28 cellular contexts compared by ENCODE assay signal in genomic region chr12:41479431-41479830, GRCh38.
"Had no signal": no experiment of that assay in that cellular context is flagged by ENCODE, and none has a peak within 500 bp of the region (broad histone marks: within the 10 kb centered on the region; RNA-seq: fewer than 3 reads in every experiment).

No MANE protein-coding gene starts in this region.

- H3K27ac Mint-ChIP-seq: immature natural killer cell; naive thymus-derived CD8-positive, alpha-beta T cell; nephron; stimulated activated naive B cell treated with anti-CD40 and anti-IgM and Interleukin-4, amounts not matched to agents 10 μg/mL and 1 μg/mL and 100 μg/mL, for 72 hours had no signal

- H3K4me1 Mint-ChIP-seq: immature natural killer cell; naive thymus-derived CD8-positive, alpha-beta T cell; stimulated activated naive B cell treated with anti-CD40 and anti-IgM and Interleukin-4, amounts not matched to agents 10 μg/mL and 1 μg/mL and 100 μg/mL, for 72 hours had no signal

- H3K4me1 ChIP-seq: left lung, lower lobe of right lung, pancreas, prostate gland, testis, thyroid gland, transverse colon, upper lobe of left lung, vagina had no signal

- H3K27me3 Mint-ChIP-seq: stimulated activated naive B cell treated with anti-CD40 and anti-IgM and Interleukin-4, amounts not matched to agents 10 μg/mL and 1 μg/mL and 100 μg/mL, for 72 hours had no signal

- H3K4me3 Mint-ChIP-seq: immature natural killer cell; naive thymus-derived CD8-positive, alpha-beta T cell; nephron; stimulated activated naive B cell treated with anti-CD40 and anti-IgM and Interleukin-4, amounts not matched to agents 10 μg/mL and 1 μg/mL and 100 μg/mL, for 72 hours had no signal

- H3K36me3 Mint-ChIP-seq: immature natural killer cell; naive thymus-derived CD8-positive, alpha-beta T cell; stimulated activated naive B cell treated with anti-CD40 and anti-IgM and Interleukin-4, amounts not matched to agents 10 μg/mL and 1 μg/mL and 100 μg/mL, for 72 hours had no signal

- H3K27me3 ChIP-seq: left lung, pancreas, stomach, testis, thyroid gland, transverse colon, upper lobe of left lung, vagina had no signal

- H3K9me3 ChIP-seq: left lung, lower lobe of right lung, pancreas, prostate gland, stomach, testis, thyroid gland, transverse colon, upper lobe of left lung, vagina had no signal

- H3K4me3 ChIP-seq: left lung, lower lobe of right lung, pancreas, prostate gland, skin epidermis, stomach, testis, thyroid gland, transverse colon, upper lobe of left lung, vagina had no signal

- DNase-seq: immature natural killer cell; kidney; left colon; left lung; lower lobe of right lung; mammary epithelial cell; mesenchymal stem cell; naive thymus-derived CD8-positive, alpha-beta T cell; pancreas; posterior cingulate gyrus; retina; right cardiac atrium; stimulated activated CD4-positive, alpha-beta T cell treated with anti-CD3 and anti-CD28 coated beads, Interleukin-12 subunit alpha, Interleukin-12 subunit beta, amount 100 ng/mL, for 4 hours; stimulated activated CD4-positive, alpha-beta T cell treated with anti-CD3 and anti-CD28 coated beads, Interleukin-15, amount 100 ng/mL, for 24 hours; stimulated activated CD4-positive, alpha-beta T cell treated with anti-CD3 and anti-CD28 coated beads, Interleukin-2, amount 100 ng/mL, for 24 hours; stimulated activated CD4-positive, alpha-beta T cell treated with anti-CD3 and anti-CD28 coated beads, Interleukin-4, amount 100 ng/mL, for 1 hour; stimulated activated naive B cell treated with anti-CD40 and anti-IgM and Interleukin-4, amounts not matched to agents 10 μg/mL and 1 μg/mL and 100 μg/mL, for 72 hours; stimulated activated naive CD8-positive, alpha-beta T cell treated with anti-CD3 and anti-CD28 coated beads, Interleukin-15, Interleukin-2, amounts not matched to agents 100 U/mL and 50 U/mL, for 24 hours; stomach; testis; thyroid gland; transverse colon; upper lobe of left lung had no signal

- H3K36me3 ChIP-seq: left lung, lower lobe of right lung, pancreas, prostate gland, stomach, thyroid gland, transverse colon, upper lobe of left lung, vagina had no signal

- H3K9me3 Mint-ChIP-seq: naive thymus-derived CD8-positive, alpha-beta T cell; nephron; stimulated activated naive B cell treated with anti-CD40 and anti-IgM and Interleukin-4, amounts not matched to agents 10 μg/mL and 1 μg/mL and 100 μg/mL, for 72 hours had no signal

- H3K27ac ChIP-seq: left lung, lower lobe of right lung, pancreas, prostate gland, skin epidermis, stomach, testis, thyroid gland, transverse colon, upper lobe of left lung, vagina had no signal

- ATAC-seq: left colon; left lung; lower lobe of right lung; naive thymus-derived CD8-positive, alpha-beta T cell; pancreas; right cardiac atrium; sciatic nerve; stimulated activated naive B cell treated with anti-CD40 and anti-IgM and Interleukin-4, amounts not matched to agents 10 μg/mL and 1 μg/mL and 100 μg/mL, for 72 hours; stimulated activated naive CD8-positive, alpha-beta T cell treated with anti-CD3 and anti-CD28 coated beads, Interleukin-15, Interleukin-2, amounts not matched to agents 100 U/mL and 50 U/mL, for 24 hours had no signal
